8 cellular contexts compared by ENCODE assay signal in genomic region chr16:49281843-49282642, GRCh38. TPM values are rescaled to one million over a fixed set of nuclear protein-coding genes. Genes with fewer than 3 reads are reported as not detected.
A peak's percentile ranks its signal among the peaks of the same experiment; 100 is the strongest.
DNase-seq lines count a peak whose midpoint lies in the region; ATAC-seq and TF ChIP-seq lines count a peak whose summit lies in the region.

No MANE protein-coding gene starts in this region.

- DNase-seq in COR-L47 (lab: John Stamatoyannopoulos, UW): peak; percentile 84
- peak; percentile 97 for DNase-seq in RPMI8226
- DNase-seq in cerebellar nuclear complex (lab: John Stamatoyannopoulos, UW): peak; percentile 74 to 81
- no peak for DNase-seq in kidney epithelial cell (ENCODE audit: low read depth)
- DNase-seq in stimulated activated CD4-positive, alpha-beta T cell treated with anti-CD3 and anti-CD28 coated beads, Interleukin-12 subunit alpha, Interleukin-12 subunit beta, amount 100 ng/mL, for 48 hours (ENCODE audit: low read depth in 2 of 3, low spot score in 1 of 3): peak; percentile 59 to 68 (median 65)

- no peak for TF ChIP-seq CTCF in kidney epithelial cell (IDR thresholded peaks at IDR 0.05; ENCODE audit: insufficient read depth, low read length, poor library complexity, severe bottlenecking)

- peak; percentile 75 for ATAC-seq in GM19455 (IDR thresholded peaks at IDR 0.05; ENCODE audit: unreplicated experiment)
- peak; percentile 73 for ATAC-seq in HG03558 (IDR thresholded peaks at IDR 0.05; ENCODE audit: extremely low read depth, unreplicated experiment)
- no peak for ATAC-seq in GM18870 (IDR thresholded peaks at IDR 0.05; ENCODE audit: unreplicated experiment)

- peaks cover 69% of the 10 kb centered on the region for H3K27me3 ChIP-seq in kidney epithelial cell (ENCODE audit: control insufficient read depth, insufficient read depth, low read length)

- H3K36me3 ChIP-seq in kidney epithelial cell (ENCODE audit: control insufficient read depth, insufficient read depth, low read length): no peaks in the 10 kb centered on the region

- H3K4me3 ChIP-seq in kidney epithelial cell (ENCODE audit: low read depth, low read length): peak overlapping the region; percentile 27

RNA-seq across cellular contexts. Expression of gene CBLN1, which starts 0.4 kb away (rescaled TPM):
- total RNA-seq in kidney epithelial cell: 0.27 TPM in 1 of 2 replicates, not detected in the other
